11 cellular contexts compared by ENCODE assay signal in genomic region chr21:42171091-42172053, GRCh38. TPM values are rescaled to one million over a fixed set of nuclear protein-coding genes. Genes with fewer than 3 reads are reported as not detected.
DNase-seq lines count a peak whose midpoint lies in the region; ATAC-seq and TF ChIP-seq lines count a peak whose summit lies in the region.
"Had no signal": no experiment of that assay in that cellular context is flagged by ENCODE, and none has a peak within 500 bp of the region (broad histone marks: within the 10 kb centered on the region; RNA-seq: fewer than 3 reads in every experiment).

No MANE protein-coding gene starts in this region.

- no peak for ATAC-seq in activated T-cell treated with anti-CD3 and anti-CD28 coated beads, Interleukin-2, amount 50 U/mL, for 72 hours (replicated peaks in 1 of 2)
- ATAC-seq in activated T-helper 17 cell treated with anti-CD3 and anti-CD28 coated beads, Interleukin-2, amount 50 U/mL, for 72 hours (replicated peaks): no peak

- no peaks in the 10 kb centered on the region for H3K27me3 Mint-ChIP-seq in activated T-cell treated with anti-CD3 and anti-CD28 coated beads, Interleukin-2, amount 50 U/mL, for 72 hours (ENCODE audit: low read depth)
- peaks cover 13% of the 10 kb centered on the region for H3K27me3 Mint-ChIP-seq in mesothelial cell of epicardium (ENCODE audit: low read depth)
- no peaks in the 10 kb centered on the region for H3K27me3 Mint-ChIP-seq in activated T-helper 17 cell treated with anti-CD3 and anti-CD28 coated beads, Interleukin-2, amount 50 U/mL, for 72 hours

- no peaks in the 10 kb centered on the region for H3K9me3 ChIP-seq in vagina

- H3K4me3 ChIP-seq in vagina: no peak overlapping the region

- no peaks in the 10 kb centered on the region for H3K27me3 ChIP-seq in vagina
- H3K27me3 ChIP-seq: brain microvascular endothelial cell had no signal

- in situ Hi-C loops in G401 (cut with HindIII; ENCODE audit: low sequenced_read_pairs): no loop called here

- H3K36me3 ChIP-seq in vagina: no peaks in the 10 kb centered on the region
- H3K36me3 ChIP-seq: brain microvascular endothelial cell had no signal

- peak; percentile 4 to 11 for DNase-seq in activated T-cell treated with anti-CD3 and anti-CD28 coated beads, Interleukin-2, amount 50 U/mL, for 48 hours
- no peak for DNase-seq in activated T-cell treated with anti-CD3 and anti-CD28 coated beads, Interleukin-2, amount 50 U/mL, for 72 hours
- DNase-seq in dermis microvascular lymphatic vessel endothelial cell (ENCODE audit: low read depth in 2 of 2) (peak; percentile 80 to 89), mesothelial cell of epicardium (ENCODE audit: low spot score in 2 of 2, unreplicated experiment in 2 of 2) (no peak), vagina (ENCODE audit: extremely low spot score in 2 of 2) (peak; percentile 87 to 93), G401 (ENCODE audit: low spot score) (no peak), germinal center (ENCODE audit: low spot score) (no peak)
- DNase-seq: brain microvascular endothelial cell, NCI-H1048, SIG-M5 had no signal

- H3K9me3 Mint-ChIP-seq in activated T-cell treated with anti-CD3 and anti-CD28 coated beads, Interleukin-2, amount 50 U/mL, for 72 hours: no peaks in the 10 kb centered on the region
- H3K9me3 Mint-ChIP-seq in mesothelial cell of epicardium: no peaks in the 10 kb centered on the region
- no peaks in the 10 kb centered on the region for H3K9me3 Mint-ChIP-seq in activated T-helper 17 cell treated with anti-CD3 and anti-CD28 coated beads, Interleukin-2, amount 50 U/mL, for 72 hours

- intact Hi-C loops in vagina (cut with DNase I): no loop called here

- no peak for TF ChIP-seq POLR2A in vagina (IDR thresholded peaks at IDR 0.05)

- H3K4me1 Mint-ChIP-seq in activated T-cell treated with anti-CD3 and anti-CD28 coated beads, Interleukin-2, amount 50 U/mL, for 72 hours (ENCODE audit: low read depth): peaks cover 4% of the 10 kb centered on the region
- peaks cover 8% of the 10 kb centered on the region for H3K4me1 Mint-ChIP-seq in mesothelial cell of epicardium
- H3K4me1 Mint-ChIP-seq in activated T-helper 17 cell treated with anti-CD3 and anti-CD28 coated beads, Interleukin-2, amount 50 U/mL, for 72 hours: no peaks in the 10 kb centered on the region

- H3K27ac ChIP-seq in vagina: no peak overlapping the region
- H3K27ac ChIP-seq: brain microvascular endothelial cell had no signal

- TF ChIP-seq CTCF in mesothelial cell of epicardium (IDR thresholded peaks at IDR 0.05; ENCODE audit: unreplicated experiment) (no peak), vagina (IDR thresholded peaks at IDR 0.05) (no peak)

- no peaks in the 10 kb centered on the region for H3K4me1 ChIP-seq in vagina

- no peak overlapping the region for H3K4me3 Mint-ChIP-seq in activated T-cell treated with anti-CD3 and anti-CD28 coated beads, Interleukin-2, amount 50 U/mL, for 72 hours
- H3K4me3 Mint-ChIP-seq in mesothelial cell of epicardium: no peak overlapping the region
- no peak overlapping the region for H3K4me3 Mint-ChIP-seq in activated T-helper 17 cell treated with anti-CD3 and anti-CD28 coated beads, Interleukin-2, amount 50 U/mL, for 72 hours

- H3K36me3 Mint-ChIP-seq in activated T-cell treated with anti-CD3 and anti-CD28 coated beads, Interleukin-2, amount 50 U/mL, for 72 hours (ENCODE audit: insufficient read depth in 2 of 2): no peaks in the 10 kb centered on the region
- no peaks in the 10 kb centered on the region for H3K36me3 Mint-ChIP-seq in mesothelial cell of epicardium
- H3K36me3 Mint-ChIP-seq in activated T-helper 17 cell treated with anti-CD3 and anti-CD28 coated beads, Interleukin-2, amount 50 U/mL, for 72 hours (ENCODE audit: low read depth): no peaks in the 10 kb centered on the region

- no peak overlapping the region for H3K27ac Mint-ChIP-seq in activated T-cell treated with anti-CD3 and anti-CD28 coated beads, Interleukin-2, amount 50 U/mL, for 72 hours
- peak overlapping the region; percentile 43 for H3K27ac Mint-ChIP-seq in mesothelial cell of epicardium
- no peak overlapping the region for H3K27ac Mint-ChIP-seq in activated T-helper 17 cell treated with anti-CD3 and anti-CD28 coated beads, Interleukin-2, amount 50 U/mL, for 72 hours

RNA-seq across cellular contexts. Expression of gene ABCG1, which starts 47.6 kb away (rescaled TPM):
- total RNA-seq in activated T-cell treated with anti-CD3 and anti-CD28 coated beads, Interleukin-2, amount 50 U/mL, for 72 hours: 10 to 100 TPM; 53.1 to 55.5 TPM
- total RNA-seq in dermis microvascular lymphatic vessel endothelial cell (62.9 and 141 TPM in 2 replicates), mesothelial cell of epicardium (4.2 to 4.4 TPM (median 4.3 TPM) in 3 replicates), vagina (18.7 TPM)
- total RNA-seq in G401 (2014; rRNA removed; shearing (Covaris generic)): 2.0 and 6.0 TPM in 2 replicates
- total RNA-seq in activated T-helper 17 cell treated with anti-CD3 and anti-CD28 coated beads, Interleukin-2, amount 50 U/mL, for 72 hours: 1 to 10 TPM; 3.1 to 8.2 TPM

Comparison
In these comparisons a context has a peak if more than half of its experiments do, and no peak if none do; other contexts are left out.
1. DNase-seq: peak in activated T-cell treated with anti-CD3 and anti-CD28 coated beads, Interleukin-2, amount 50 U/mL, for 48 hours (2 of 2), dermis microvascular lymphatic vessel endothelial cell (2 of 2) and vagina (2 of 2); none in activated T-cell treated with anti-CD3 and anti-CD28 coated beads, Interleukin-2, amount 50 U/mL, for 72 hours (0 of 2), mesothelial cell of epicardium (0 of 2), G401 (single experiment) and germinal center (single experiment).